8 cellular contexts compared by ENCODE assay signal in genomic region chr15:83248151-83248851, GRCh38. TPM values are rescaled to one million over a fixed set of nuclear protein-coding genes. Genes with fewer than 3 reads are reported as not detected.
DNase-seq lines count a peak whose midpoint lies in the region; ATAC-seq and TF ChIP-seq lines count a peak whose summit lies in the region.

No MANE protein-coding gene starts in this region.

- no peaks in the 10 kb centered on the region for H3K4me1 Mint-ChIP-seq in HFFc6 (ENCODE audit: low read depth)

- no peaks in the 10 kb centered on the region for H3K36me3 ChIP-seq in thyroid gland

- H3K27me3 ChIP-seq in thyroid gland: no peaks in the 10 kb centered on the region

- no peak overlapping the region for H3K27ac ChIP-seq in thyroid gland

- peak; percentile 40 for DNase-seq in NCI-H748 (lab: John Stamatoyannopoulos, UW; ENCODE audit: unreplicated experiment)
- DNase-seq in NCI-H748 treated with DMSO at 0.1 percent for 48 hours (lab: John Stamatoyannopoulos, UW): no peak
- peak; percentile 63 for DNase-seq in HFFc6
- DNase-seq in NOMO-1 treated with DMSO at 0.1 percent for 48 hours (lab: John Stamatoyannopoulos, UW; ENCODE audit: unreplicated experiment): peak; percentile 36
- peak; percentile 75 for DNase-seq in cerebellar cortex (ENCODE audit: low spot score)
- DNase-seq in left lobe of liver (ENCODE audit: low spot score): no peak
- peak; percentile 4 to 5 for DNase-seq in thyroid gland

- peak; percentile 90 for ATAC-seq in left lobe of liver
- no peak for ATAC-seq in GM18511 (IDR thresholded peaks at IDR 0.05; ENCODE audit: unreplicated experiment)

- no peak overlapping the region for H3K27ac Mint-ChIP-seq in HFFc6

- H3K36me3 Mint-ChIP-seq in HFFc6 (ENCODE audit: low read depth): no peaks in the 10 kb centered on the region

- peaks cover 0 to 5% of the 10 kb centered on the region in 2 donors for H3K4me1 ChIP-seq in thyroid gland

- 29 to 46% methylated on average over 9 to 10 of the region's 10 CpGs for WGBS in thyroid gland, 2 donors

- H3K4me3 Mint-ChIP-seq in HFFc6: no peak overlapping the region

- H3K4me3 ChIP-seq in thyroid gland (replicated peaks in 1 of 3): no peak overlapping the region

- H3K9me3 ChIP-seq in thyroid gland: no peaks in the 10 kb centered on the region

- TF ChIP-seq CTCF in HFFc6 (IDR thresholded peaks at IDR 0.05) (peak; percentile 99), thyroid gland (IDR thresholded peaks at IDR 0.05) (peak; percentile 72 to 95 (median 88))

- no peaks in the 10 kb centered on the region for H3K9me3 Mint-ChIP-seq in HFFc6

- no peak for TF ChIP-seq POLR2A in thyroid gland (IDR thresholded peaks at IDR 0.05)

- intact Hi-C loops in thyroid gland (cut with DNase I): loop anchor here (10.0 kb wide), 1 partner anchor 306 kb away; no protein-coding TSS in a partner anchor

- H3K27me3 Mint-ChIP-seq in HFFc6 (ENCODE audit: insufficient read depth): peaks cover 6% of the 10 kb centered on the region

RNA-seq across cellular contexts. Expression of gene BNC1, which starts 36.2 kb away (rescaled TPM):
- total RNA-seq in HFFc6 (2021; fragmentation: NEBNext Ultra II Directional; extraction: Animal tissue kit (Norgen Biotek cat#: 25700)): 10 to 100 TPM in 5 of 6 experiments, 1 to 10 TPM in 1; 8.8 to 17.5 (median 14.0) TPM
- total RNA-seq in left lobe of liver (0.13 TPM), thyroid gland (under 1 TPM in 3 of 4 donors, not detected in 1; 0.15 to 0.94 (median 0.33) TPM)

RNA-seq across cellular contexts. Expression of gene HDGFL3, which starts 40.7 kb away (rescaled TPM):
- 10 to 100 TPM; 40.3 to 64.6 (median 59.2) TPM for total RNA-seq in HFFc6 (2021; fragmentation: NEBNext Ultra II Directional; extraction: Animal tissue kit (Norgen Biotek cat#: 25700))
- total RNA-seq in left lobe of liver: 1.4 TPM
- total RNA-seq in thyroid gland: 10 to 100 TPM; 26.8 to 53.2 (median 41.5) TPM

Comparison
In these comparisons a context has a peak if more than half of its experiments do, and no peak if none do; other contexts are left out.
1. DNase-seq: peak in NCI-H748 (single experiment), HFFc6 (single experiment), NOMO-1 treated with DMSO at 0.1 percent for 48 hours (single experiment), cerebellar cortex (single experiment) and thyroid gland (2 of 2); none in NCI-H748 treated with DMSO at 0.1 percent for 48 hours (single experiment) and left lobe of liver (single experiment).
2. RNA of gene HDGFL3, which starts 40.7 kb away (total RNA-seq): 40.3 to 64.6 TPM in HFFc6 and 26.8 to 53.2 TPM in thyroid gland; 1.4 TPM in left lobe of liver (single experiment); every median in the first group is over 10 times any median in the second.